ENCODE assay signal across 8 cellular contexts in genomic region chr3:59480486-59480995, GRCh38.
A peak's percentile ranks its signal among the peaks of the same experiment; 100 is the strongest.
DNase-seq lines count a peak whose midpoint lies in the region; ATAC-seq, FAIRE-seq and TF ChIP-seq lines count a peak whose summit lies in the region.

No MANE protein-coding gene starts in this region.

- no peak overlapping the region for H3K27ac Mint-ChIP-seq in activated naive CD4-positive, alpha-beta T cell treated with anti-CD3 and anti-CD28 coated beads for 36 hours
- peak overlapping the region; percentile 76 for H3K27ac Mint-ChIP-seq in astrocyte (ENCODE audit: unreplicated experiment)

- H3K4me3 Mint-ChIP-seq in activated naive CD4-positive, alpha-beta T cell treated with anti-CD3 and anti-CD28 coated beads for 36 hours, result no peak overlapping the region
- no peak overlapping the region for H3K4me3 Mint-ChIP-seq in astrocyte (ENCODE audit: unreplicated experiment)

- peak; percentile 68 for ATAC-seq in HG03280 (IDR thresholded peaks at IDR 0.05; ENCODE audit: unreplicated experiment)
- ATAC-seq in HG03039 (IDR thresholded peaks at IDR 0.05; ENCODE audit: unreplicated experiment), result no peak

- H4K20me1 ChIP-seq in astrocyte (ENCODE audit: insufficient read depth, low read length), result no peaks in the 10 kb centered on the region

- DNase-seq in activated naive CD4-positive, alpha-beta T cell treated with anti-CD3 and anti-CD28 coated beads for 36 hours, result peak; percentile 16
- DNase-seq in activated naive CD4-positive, alpha-beta T cell treated with Interleukin-2 at 50 U/mL for 16 hours, result no peak
- DNase-seq in astrocyte (ENCODE audit: low read depth), result peak; percentile 66
- no peak for DNase-seq in suprapubic skin (ENCODE audit: low spot score in 2 of 2)
- DNase-seq in transverse colon, result no peak
- DNase-seq in amygdala (lab: John Stamatoyannopoulos, UW), result no peak

- 16% methylated on average over 5 of the region's 5 CpGs for WGBS in suprapubic skin
- WGBS in transverse colon (ENCODE audit: low coverage in 1 of 2), 2 donors, result 48 to 50% methylated on average over 5 of the region's 5 CpGs

- H3K36me3 ChIP-seq in astrocyte (ENCODE audit: insufficient read depth, low read length) (no peaks in the 10 kb centered on the region), suprapubic skin (no peaks in the 10 kb centered on the region), transverse colon (no peaks in the 10 kb centered on the region)

- H3K9me3 ChIP-seq in astrocyte (ENCODE audit: insufficient read depth, low read depth, low read length) (no peaks in the 10 kb centered on the region), suprapubic skin (no peaks in the 10 kb centered on the region), transverse colon (no peaks in the 10 kb centered on the region)

- TF ChIP-seq POLR2A in suprapubic skin (IDR thresholded peaks at IDR 0.05) (no peak), transverse colon (IDR thresholded peaks at IDR 0.05) (no peak)

- H3K4me1 Mint-ChIP-seq in activated naive CD4-positive, alpha-beta T cell treated with anti-CD3 and anti-CD28 coated beads for 36 hours (ENCODE audit: low read depth), result peaks cover 7% of the 10 kb centered on the region
- peaks cover 31% of the 10 kb centered on the region for H3K4me1 Mint-ChIP-seq in astrocyte (ENCODE audit: low read depth, unreplicated experiment)

- no peak overlapping the region for H3K4me3 ChIP-seq in astrocyte (ENCODE audit: insufficient read depth, low read depth, low read length)
- H3K4me3 ChIP-seq in suprapubic skin, result peak overlapping the region; percentile 12
- no peak overlapping the region for H3K4me3 ChIP-seq in transverse colon

- no peaks in the 10 kb centered on the region for H3K9me3 Mint-ChIP-seq in activated naive CD4-positive, alpha-beta T cell treated with anti-CD3 and anti-CD28 coated beads for 36 hours
- H3K9me3 Mint-ChIP-seq in astrocyte (ENCODE audit: unreplicated experiment), result peaks cover 3% of the 10 kb centered on the region

- no peak overlapping the region for H2AFZ ChIP-seq in astrocyte (ENCODE audit: low read depth, low read length)

- H3K4me2 ChIP-seq in astrocyte (ENCODE audit: low read length), result peak overlapping the region; percentile 61

- intact Hi-C loops in activated naive CD4-positive, alpha-beta T cell treated with anti-CD3 and anti-CD28 coated beads for 36 hours (cut with micrococcal nuclease), result no loop called here
- intact Hi-C loops in transverse colon (cut with DNase I; ENCODE audit: low total_unique reads), result no loop called here

- in situ Hi-C loops in transverse colon (cut with MboI; ENCODE audit: low pct_ligation_motif_present in 1 of 4, low pct_unique_long_range_greater_than_20kb in 1 of 4, low sequenced_read_pairs in 3 of 4), result no loop called here

- CTCF ChIA-PET in activated naive CD4-positive, alpha-beta T cell treated with anti-CD3 and anti-CD28 coated beads for 36 hours (lab: Charles Lee), result no interaction called here

- FAIRE-seq in astrocyte (lab: Jason Lieb, UNC), result peak; percentile 34

- TF ChIP-seq EP300 in suprapubic skin (IDR thresholded peaks at IDR 0.05), result no peak
- TF ChIP-seq EP300 in transverse colon (IDR thresholded peaks at IDR 0.05; ENCODE audit: low read depth), result no peak

- no peaks in the 10 kb centered on the region for H3K27me3 Mint-ChIP-seq in activated naive CD4-positive, alpha-beta T cell treated with anti-CD3 and anti-CD28 coated beads for 36 hours (ENCODE audit: low read depth)
- peaks cover 3% of the 10 kb centered on the region for H3K27me3 Mint-ChIP-seq in astrocyte (ENCODE audit: low read depth, unreplicated experiment)

- H3K79me2 ChIP-seq in astrocyte (ENCODE audit: insufficient read depth, low read length), result no peaks in the 10 kb centered on the region

- H3K36me3 Mint-ChIP-seq in activated naive CD4-positive, alpha-beta T cell treated with anti-CD3 and anti-CD28 coated beads for 36 hours (ENCODE audit: low read depth), result no peaks in the 10 kb centered on the region
- H3K36me3 Mint-ChIP-seq in astrocyte (ENCODE audit: low read depth, unreplicated experiment), result no peaks in the 10 kb centered on the region

- H3K9ac ChIP-seq in astrocyte (ENCODE audit: low read length), result no peak overlapping the region

- peaks cover 20% of the 10 kb centered on the region for H3K4me1 ChIP-seq in astrocyte (ENCODE audit: insufficient read depth, low read length)
- H3K4me1 ChIP-seq in suprapubic skin, result peaks cover 4% of the 10 kb centered on the region
- H3K4me1 ChIP-seq in transverse colon, result no peaks in the 10 kb centered on the region

- TF ChIP-seq CTCF in astrocyte (IDR thresholded peaks at IDR 0.05; ENCODE audit: insufficient read depth, low read depth, low read length) (no peak), suprapubic skin (IDR thresholded peaks at IDR 0.05) (no peak), transverse colon (IDR thresholded peaks at IDR 0.05) (no peak)

- no peaks in the 10 kb centered on the region for H3K27me3 ChIP-seq in astrocyte (ENCODE audit: insufficient read depth, low read length)
- no peaks in the 10 kb centered on the region for H3K27me3 ChIP-seq in suprapubic skin
- no peaks in the 10 kb centered on the region for H3K27me3 ChIP-seq in transverse colon

- H3K27ac ChIP-seq in astrocyte (ENCODE audit: low read depth, low read length) (no peak overlapping the region), suprapubic skin (no peak overlapping the region), transverse colon (no peak overlapping the region)

Comparison
In these comparisons a context has a peak if more than half of its experiments do, and no peak if none do; other contexts are left out.
1. DNase-seq: peak in activated naive CD4-positive, alpha-beta T cell treated with anti-CD3 and anti-CD28 coated beads for 36 hours (single experiment) and astrocyte (single experiment); none in activated naive CD4-positive, alpha-beta T cell treated with Interleukin-2 at 50 U/mL for 16 hours (single experiment), suprapubic skin (0 of 2), transverse colon (single experiment) and amygdala (0 of 56).